ENCODE assay signal across 10 cellular contexts in the genomic region with DNA sequence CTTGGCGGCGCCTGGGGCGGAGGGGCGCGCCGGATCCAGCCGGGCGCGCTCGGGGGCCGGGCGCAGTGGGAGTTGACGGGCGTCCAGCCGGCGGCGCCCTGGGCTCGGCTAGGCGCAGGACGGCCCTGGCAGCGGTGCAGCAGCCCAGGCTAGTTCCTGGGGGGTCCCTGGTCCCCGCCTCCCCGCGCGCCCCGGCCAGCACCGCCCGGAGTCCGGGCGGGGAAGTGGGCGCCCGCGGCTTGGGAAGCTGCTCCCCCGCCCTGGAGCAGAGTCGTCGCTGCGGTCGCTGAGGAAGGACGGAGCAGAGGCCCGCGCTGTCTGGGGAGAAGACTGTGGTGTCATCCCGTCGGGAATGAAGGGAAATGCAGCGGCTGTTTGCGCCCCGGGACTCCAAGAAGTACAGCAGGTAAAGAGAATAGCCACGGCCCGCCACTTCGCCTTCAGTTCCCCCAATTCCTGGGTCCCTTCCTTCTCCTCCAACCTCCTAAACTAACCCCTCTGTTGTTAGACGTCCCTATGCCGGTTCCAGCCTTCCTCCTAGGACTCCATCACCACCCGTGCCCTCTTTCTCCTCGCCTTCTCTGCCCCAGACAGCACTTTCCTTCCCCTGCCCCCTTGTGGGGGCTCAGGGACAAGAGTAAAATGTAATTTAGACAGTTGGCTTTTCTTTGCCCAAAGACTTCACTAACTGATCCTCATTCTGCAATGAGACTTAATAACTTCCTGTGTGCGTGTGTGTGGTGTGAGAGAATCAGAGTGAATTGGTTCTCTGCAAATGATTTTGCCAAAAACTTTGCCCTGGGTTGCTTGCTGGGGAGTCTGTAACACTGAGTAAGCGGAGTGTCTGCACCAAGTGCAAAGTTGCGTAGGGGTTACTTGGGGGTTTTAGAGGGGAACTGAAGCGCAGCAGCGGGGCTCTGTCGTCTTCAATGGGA. TPM values are rescaled to one million over a fixed set of nuclear protein-coding genes. Genes with fewer than 3 reads are reported as not detected.
DNase-seq lines count a peak whose midpoint lies in the region; TF ChIP-seq lines count a peak whose summit lies in the region.
"Had no signal": no experiment of that assay in that cellular context is flagged by ENCODE, and none has a peak within 500 bp of the region (broad histone marks: within the 10 kb centered on the region; RNA-seq: fewer than 3 reads in every experiment).

No MANE protein-coding gene starts in this region.

- no peak overlapping the region for H3K27ac Mint-ChIP-seq in Calu3 (ENCODE audit: unreplicated experiment)

- CTCF ChIA-PET in Calu3 (lab: Charles Lee) = no interaction called here

- no peaks in the 10 kb centered on the region for H3K4me1 Mint-ChIP-seq in Calu3 (ENCODE audit: low read depth, unreplicated experiment)

- no peak for TF ChIP-seq CTCF in Calu3 (IDR thresholded peaks at IDR 0.05; ENCODE audit: unreplicated experiment)

- no peaks in the 10 kb centered on the region for H3K36me3 Mint-ChIP-seq in Calu3 (ENCODE audit: insufficient read depth, unreplicated experiment)

- no TSS peak for BruUV-seq in Calu3 (replicated peaks; lab: Mats Ljungman, UMichigan)

- intact Hi-C loops in Calu3 (cut with micrococcal nuclease; ENCODE audit: unreplicated experiment) = no loop called here

- peaks cover 13% of the 10 kb centered on the region for H3K27me3 Mint-ChIP-seq in Calu3 (ENCODE audit: unreplicated experiment)

- H3K27me3 ChIP-seq in rectal smooth muscle tissue (ENCODE audit: control insufficient read depth, insufficient read depth, low read length) = peaks cover 11% of the 10 kb centered on the region
- H3K27me3 ChIP-seq: body of pancreas had no signal

- DNase-seq in Calu3 (no peak), NOMO-1 treated with dmso at 0.1 percent for 144 hours (lab: John Stamatoyannopoulos, UW; ENCODE audit: unreplicated experiment) (peak; percentile 2), glomerular visceral epithelial cell (ENCODE audit: extremely low spot score) (peak; percentile 8), kidney glomerular epithelial cell (lab: John Stamatoyannopoulos, UW) (no peak), LoVo (ENCODE audit: low spot score) (no peak), occipital lobe (lab: John Stamatoyannopoulos, UW) (no peak), SKM-1 treated with dmso at 0.1 percent for 144 hours (lab: John Stamatoyannopoulos, UW; ENCODE audit: unreplicated experiment) (no peak)
- DNase-seq: body of pancreas, NCI-H1417 treated with DMSO at 0.1 percent for 48 hours had no signal

- no peak overlapping the region for H3K27ac ChIP-seq in rectal smooth muscle tissue (ENCODE audit: low read depth, low read length)
- H3K27ac ChIP-seq: body of pancreas had no signal

- H3K36me3 ChIP-seq in rectal smooth muscle tissue (ENCODE audit: control insufficient read depth, insufficient read depth, low read length) = no peaks in the 10 kb centered on the region

- peak overlapping the region; percentile 42 for H3K4me3 ChIP-seq in rectal smooth muscle tissue (ENCODE audit: low read length)
- H3K4me3 ChIP-seq: body of pancreas had no signal

- no peak overlapping the region for H3K9ac ChIP-seq in rectal smooth muscle tissue (ENCODE audit: low read length)

- H3K4me1 ChIP-seq in rectal smooth muscle tissue (ENCODE audit: control insufficient read depth, insufficient read depth, low read length) = no peaks in the 10 kb centered on the region
- H3K4me1 ChIP-seq: body of pancreas had no signal

- H3K9me3 Mint-ChIP-seq in Calu3 (ENCODE audit: low read depth, unreplicated experiment) = no peaks in the 10 kb centered on the region

- peak overlapping the region; percentile 66 for H3K4me3 Mint-ChIP-seq in Calu3 (ENCODE audit: low read depth, unreplicated experiment)

RNA-seq across cellular contexts. Expression of gene SGCG, which starts 20.3 kb away (rescaled TPM):
- total RNA-seq in Calu3 (2022) (not detected in 2 replicates), occipital lobe (0.16 TPM)

Comparison
In these comparisons a context has a peak if more than half of its experiments do, and no peak if none do; other contexts are left out.
1. DNase-seq: peak in NOMO-1 treated with dmso at 0.1 percent for 144 hours (single experiment) and glomerular visceral epithelial cell (single experiment); none in Calu3 (single experiment), kidney glomerular epithelial cell (single experiment), LoVo (single experiment), occipital lobe (single experiment) and SKM-1 treated with dmso at 0.1 percent for 144 hours (single experiment).